In genomic region chr17:1108810-1109605, GRCh38 we compare ENCODE assay signal across 8 cellular contexts.
DNase-seq lines count a peak whose midpoint lies in the region; ATAC-seq and TF ChIP-seq lines count a peak whose summit lies in the region.

No MANE protein-coding gene starts in this region.

- TF ChIP-seq CTCF in Calu3 (IDR thresholded peaks at IDR 0.05; ENCODE audit: unreplicated experiment) (no peak), adrenal gland (IDR thresholded peaks at IDR 0.05) (no peak), hepatocyte (IDR thresholded peaks at IDR 0.05; ENCODE audit: poor library complexity) (no peak)

- H3K27me3 ChIP-seq in adrenal gland (no peaks in the 10 kb centered on the region), hepatocyte (no peaks in the 10 kb centered on the region), skeletal muscle satellite cell (ENCODE audit: control insufficient read depth, insufficient read depth, low read length) (no peaks in the 10 kb centered on the region)

- H3K4me1 ChIP-seq in adrenal gland (replicated peaks in 1 of 2) (peaks cover 20 to 47% of the 10 kb centered on the region in 2 donors), hepatocyte (ENCODE audit: insufficient read depth) (peaks cover 31% of the 10 kb centered on the region), skeletal muscle satellite cell (ENCODE audit: control insufficient read depth, insufficient read depth, low read length) (peaks cover 40% of the 10 kb centered on the region)

- intact Hi-C loops in Calu3 (cut with micrococcal nuclease; ENCODE audit: unreplicated experiment) (no loop called here), adrenal gland (cut with DNase I) (no loop called here)

- peak overlapping the region; percentile 70 for H3K27ac Mint-ChIP-seq in Calu3 (ENCODE audit: unreplicated experiment)

- H3K27ac ChIP-seq in adrenal gland, result peak overlapping the region in 4 of 5 donors; percentile 56 to 94 (median 72)
- H3K27ac ChIP-seq in hepatocyte, result peak overlapping the region; percentile 95

- CTCF ChIA-PET in Calu3 (lab: Charles Lee), result interaction anchor here (1.0 kb wide), 1 partner anchor 13 kb away, joined by 3 read pairs; no protein-coding TSS in a partner anchor

- ATAC-seq in HG02642 (IDR thresholded peaks at IDR 0.05; ENCODE audit: poor library complexity, unreplicated experiment) (peak; percentile 52), HG02884 (IDR thresholded peaks at IDR 0.05; ENCODE audit: unreplicated experiment) (no peak)

- H3K4me1 Mint-ChIP-seq in Calu3 (ENCODE audit: low read depth, unreplicated experiment), result peaks cover 30% of the 10 kb centered on the region

- 0 to 35% (median 4%) methylated on average over 2 to 94 of the region's 99 CpGs for WGBS in adrenal gland, 4 donors
- WGBS in hepatocyte (ENCODE audit: low lambda C conversion rate, missing lambda C conversion rate), result under 1% methylated on average over 23 of the region's 99 CpGs

- peaks cover 47% of the 10 kb centered on the region for H3K79me2 ChIP-seq in hepatocyte

- peak overlapping the region; percentile 89 for H3K9ac ChIP-seq in skeletal muscle satellite cell (ENCODE audit: low read depth, low read length)

- peaks cover 6% of the 10 kb centered on the region for H4K20me1 ChIP-seq in hepatocyte (ENCODE audit: insufficient read depth, poor library complexity, severe bottlenecking)

- no TSS peak for BruUV-seq in Calu3 (replicated peaks; lab: Mats Ljungman, UMichigan)

- no peaks in the 10 kb centered on the region for H3K9me2 ChIP-seq in hepatocyte (replicated peaks; ENCODE audit: insufficient read depth)

- H3K9me3 ChIP-seq in adrenal gland (replicated peaks in 1 of 3) (no peaks in the 10 kb centered on the region), hepatocyte (ENCODE audit: low read depth) (no peaks in the 10 kb centered on the region), skeletal muscle satellite cell (replicated peaks; ENCODE audit: low read length) (no peaks in the 10 kb centered on the region)

- H3K4me2 ChIP-seq in hepatocyte (peak overlapping the region; percentile 96), skeletal muscle satellite cell (ENCODE audit: low read length) (peak overlapping the region; percentile 90)

- no peaks in the 10 kb centered on the region for H3K9me3 Mint-ChIP-seq in Calu3 (ENCODE audit: low read depth, unreplicated experiment)

- no peaks in the 10 kb centered on the region for H3K27me3 Mint-ChIP-seq in Calu3 (ENCODE audit: unreplicated experiment)

- TF ChIP-seq POLR2A in adrenal gland (IDR thresholded peaks at IDR 0.05), result peak; percentile 32 to 53

- peak overlapping the region; percentile 94 for H2AFZ ChIP-seq in hepatocyte

- H3K36me3 ChIP-seq in adrenal gland (replicated peaks in 1 of 2) (no peaks in the 10 kb centered on the region), hepatocyte (replicated peaks; ENCODE audit: insufficient read depth, low read depth) (no peaks in the 10 kb centered on the region), skeletal muscle satellite cell (ENCODE audit: insufficient read depth, low read length) (peaks cover 10% of the 10 kb centered on the region)

- peak overlapping the region; percentile 86 for H3K4me3 Mint-ChIP-seq in Calu3 (ENCODE audit: low read depth, unreplicated experiment)

- DNase-seq in Calu3 (peak; percentile 30), T follicular helper cell (ENCODE audit: low read depth) (peak; percentile 56), adrenal gland (peak in 4 of 7 donors; percentile 56 to 64 (median 58)), hepatocyte (ENCODE audit: low spot score) (peak; percentile 81), NCI-H1694 (lab: John Stamatoyannopoulos, UW) (no peak)

- H3K36me3 Mint-ChIP-seq in Calu3 (ENCODE audit: insufficient read depth, unreplicated experiment), result peaks cover 60% of the 10 kb centered on the region

- H3K4me3 ChIP-seq in adrenal gland, result peak overlapping the region in 3 of 4 donors; percentile 24 to 96 (median 62)
- H3K4me3 ChIP-seq in hepatocyte, result peak overlapping the region; percentile 96
- peak overlapping the region; percentile 95 for H3K4me3 ChIP-seq in skeletal muscle satellite cell (ENCODE audit: low read length)
